In the genomic region with DNA sequence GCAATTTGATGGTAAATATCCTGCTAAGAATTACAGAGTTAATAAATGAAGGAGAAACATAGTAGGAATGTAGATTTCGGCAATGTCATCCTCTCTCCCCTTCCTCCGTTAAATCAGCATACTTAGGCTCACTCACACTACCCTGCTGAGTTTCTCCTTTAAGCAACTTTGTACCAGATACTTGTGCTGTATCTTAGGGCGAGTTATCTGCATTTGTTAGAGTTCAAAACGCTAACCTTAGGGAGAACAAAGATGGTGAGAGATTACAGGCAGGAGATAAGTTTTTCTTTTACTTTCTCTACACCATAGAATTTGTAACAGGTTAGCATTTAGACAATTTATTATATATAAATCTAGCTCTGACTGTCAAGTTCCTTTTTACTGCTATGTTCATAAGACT, we compare ENCODE assay signal across 1 cellular context.
TF ChIP-seq lines count a peak whose summit lies in the region.

No MANE protein-coding gene starts in this region.

TF ChIP-seq in SK-N-SH, 30 proteins besides CTCF, POLR2A, EP300 and RAD21 (continued from another document):
- TF ChIP-seq, protein P1, sequence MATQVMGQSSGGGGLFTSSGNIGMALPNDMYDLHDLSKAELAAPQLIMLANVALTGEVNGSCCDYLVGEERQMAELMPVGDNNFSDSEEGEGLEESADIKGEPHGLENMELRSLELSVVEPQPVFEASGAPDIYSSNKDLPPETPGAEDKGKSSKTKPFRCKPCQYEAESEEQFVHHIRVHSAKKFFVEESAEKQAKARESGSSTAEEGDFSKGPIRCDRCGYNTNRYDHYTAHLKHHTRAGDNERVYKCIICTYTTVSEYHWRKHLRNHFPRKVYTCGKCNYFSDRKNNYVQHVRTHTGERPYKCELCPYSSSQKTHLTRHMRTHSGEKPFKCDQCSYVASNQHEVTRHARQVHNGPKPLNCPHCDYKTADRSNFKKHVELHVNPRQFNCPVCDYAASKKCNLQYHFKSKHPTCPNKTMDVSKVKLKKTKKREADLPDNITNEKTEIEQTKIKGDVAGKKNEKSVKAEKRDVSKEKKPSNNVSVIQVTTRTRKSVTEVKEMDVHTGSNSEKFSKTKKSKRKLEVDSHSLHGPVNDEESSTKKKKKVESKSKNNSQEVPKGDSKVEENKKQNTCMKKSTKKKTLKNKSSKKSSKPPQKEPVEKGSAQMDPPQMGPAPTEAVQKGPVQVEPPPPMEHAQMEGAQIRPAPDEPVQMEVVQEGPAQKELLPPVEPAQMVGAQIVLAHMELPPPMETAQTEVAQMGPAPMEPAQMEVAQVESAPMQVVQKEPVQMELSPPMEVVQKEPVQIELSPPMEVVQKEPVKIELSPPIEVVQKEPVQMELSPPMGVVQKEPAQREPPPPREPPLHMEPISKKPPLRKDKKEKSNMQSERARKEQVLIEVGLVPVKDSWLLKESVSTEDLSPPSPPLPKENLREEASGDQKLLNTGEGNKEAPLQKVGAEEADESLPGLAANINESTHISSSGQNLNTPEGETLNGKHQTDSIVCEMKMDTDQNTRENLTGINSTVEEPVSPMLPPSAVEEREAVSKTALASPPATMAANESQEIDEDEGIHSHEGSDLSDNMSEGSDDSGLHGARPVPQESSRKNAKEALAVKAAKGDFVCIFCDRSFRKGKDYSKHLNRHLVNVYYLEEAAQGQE (IDR thresholded peaks at IDR 0.05; ENCODE audit: low read depth, low read length): no peak
- TF ChIP-seq, protein P2, sequence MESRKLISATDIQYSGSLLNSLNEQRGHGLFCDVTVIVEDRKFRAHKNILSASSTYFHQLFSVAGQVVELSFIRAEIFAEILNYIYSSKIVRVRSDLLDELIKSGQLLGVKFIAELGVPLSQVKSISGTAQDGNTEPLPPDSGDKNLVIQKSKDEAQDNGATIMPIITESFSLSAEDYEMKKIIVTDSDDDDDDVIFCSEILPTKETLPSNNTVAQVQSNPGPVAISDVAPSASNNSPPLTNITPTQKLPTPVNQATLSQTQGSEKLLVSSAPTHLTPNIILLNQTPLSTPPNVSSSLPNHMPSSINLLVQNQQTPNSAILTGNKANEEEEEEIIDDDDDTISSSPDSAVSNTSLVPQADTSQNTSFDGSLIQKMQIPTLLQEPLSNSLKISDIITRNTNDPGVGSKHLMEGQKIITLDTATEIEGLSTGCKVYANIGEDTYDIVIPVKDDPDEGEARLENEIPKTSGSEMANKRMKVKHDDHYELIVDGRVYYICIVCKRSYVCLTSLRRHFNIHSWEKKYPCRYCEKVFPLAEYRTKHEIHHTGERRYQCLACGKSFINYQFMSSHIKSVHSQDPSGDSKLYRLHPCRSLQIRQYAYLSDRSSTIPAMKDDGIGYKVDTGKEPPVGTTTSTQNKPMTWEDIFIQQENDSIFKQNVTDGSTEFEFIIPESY (IDR thresholded peaks at IDR 0.05; ENCODE audit: borderline replicate concordance, low read depth): no peak
- TF ChIP-seq RCOR1 (IDR thresholded peaks at IDR 0.05; ENCODE audit: low read length) (no peak), MXI1 (IDR thresholded peaks at IDR 0.05; ENCODE audit: low read depth, low read length) (no peak), MEF2A (IDR thresholded peaks at IDR 0.05; ENCODE audit: borderline replicate concordance, low read depth) (no peak)
- TF ChIP-seq, protein P3, sequence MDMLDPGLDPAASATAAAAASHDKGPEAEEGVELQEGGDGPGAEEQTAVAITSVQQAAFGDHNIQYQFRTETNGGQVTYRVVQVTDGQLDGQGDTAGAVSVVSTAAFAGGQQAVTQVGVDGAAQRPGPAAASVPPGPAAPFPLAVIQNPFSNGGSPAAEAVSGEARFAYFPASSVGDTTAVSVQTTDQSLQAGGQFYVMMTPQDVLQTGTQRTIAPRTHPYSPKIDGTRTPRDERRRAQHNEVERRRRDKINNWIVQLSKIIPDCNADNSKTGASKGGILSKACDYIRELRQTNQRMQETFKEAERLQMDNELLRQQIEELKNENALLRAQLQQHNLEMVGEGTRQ (IDR thresholded peaks at IDR 0.05; ENCODE audit: borderline replicate concordance, low read depth, low read length): no peak
- TF ChIP-seq, protein P4, sequence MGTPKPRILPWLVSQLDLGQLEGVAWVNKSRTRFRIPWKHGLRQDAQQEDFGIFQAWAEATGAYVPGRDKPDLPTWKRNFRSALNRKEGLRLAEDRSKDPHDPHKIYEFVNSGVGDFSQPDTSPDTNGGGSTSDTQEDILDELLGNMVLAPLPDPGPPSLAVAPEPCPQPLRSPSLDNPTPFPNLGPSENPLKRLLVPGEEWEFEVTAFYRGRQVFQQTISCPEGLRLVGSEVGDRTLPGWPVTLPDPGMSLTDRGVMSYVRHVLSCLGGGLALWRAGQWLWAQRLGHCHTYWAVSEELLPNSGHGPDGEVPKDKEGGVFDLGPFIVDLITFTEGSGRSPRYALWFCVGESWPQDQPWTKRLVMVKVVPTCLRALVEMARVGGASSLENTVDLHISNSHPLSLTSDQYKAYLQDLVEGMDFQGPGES (IDR thresholded peaks at IDR 0.05; ENCODE audit: low read depth, low read length): no peak
